Comparison of ENCODE assay signal across 14 cellular contexts in genomic region chr18:3333721-3334386, GRCh38.
A peak's percentile ranks its signal among the peaks of the same experiment; 100 is the strongest.
DNase-seq lines count a peak whose midpoint lies in the region; ATAC-seq, FAIRE-seq and TF ChIP-seq lines count a peak whose summit lies in the region.
"Had no signal": no experiment of that assay in that cellular context is flagged by ENCODE, and none has a peak within 500 bp of the region (broad histone marks: within the 10 kb centered on the region; RNA-seq: fewer than 3 reads in every experiment).

No MANE protein-coding gene starts in this region.

- H3K4me3 ChIP-seq in GM23338 = no peak overlapping the region
- no peak overlapping the region for H3K4me3 ChIP-seq in HUES64 (ENCODE audit: low read length)
- peak overlapping the region; percentile 1; the same call in 1 of the 2 replicates for H3K4me3 ChIP-seq in K562
- no peak overlapping the region for H3K4me3 ChIP-seq in trophoblast cell (ENCODE audit: low read depth, low read length)
- H3K4me3 ChIP-seq: BLaER1 had no signal

- H2AK5ac ChIP-seq in trophoblast cell (ENCODE audit: low read length) = peak overlapping the region; percentile 95

- TF ChIP-seq POLR2A in K562 (conservative IDR thresholded peaks at IDR 0.05) = no peak

- no peak overlapping the region for H3K14ac ChIP-seq in trophoblast cell (ENCODE audit: low read length)

- in situ Hi-C loops in K562 (cut with MboI) = no loop called here

- H4K20me1 ChIP-seq in GM23338 (replicated peaks; ENCODE audit: insufficient read depth) (no peaks in the 10 kb centered on the region), K562 (replicated peaks; ENCODE audit: control insufficient read depth, insufficient read depth, low read length) (no peaks in the 10 kb centered on the region)
- H4K20me1 ChIP-seq: BLaER1 had no signal

- H3K79me2 ChIP-seq in GM23338 (replicated peaks; ENCODE audit: insufficient read depth) (no peaks in the 10 kb centered on the region), K562 (ENCODE audit: control insufficient read depth, insufficient read depth, low read length) (no peaks in the 10 kb centered on the region; the same call in 2 of the 3 replicates), trophoblast cell (ENCODE audit: control insufficient read depth, insufficient read depth, low read length, poor library complexity) (no peaks in the 10 kb centered on the region)

- H2BK5ac ChIP-seq in trophoblast cell (ENCODE audit: low read depth, low read length, poor library complexity) = no peak overlapping the region

- WGBS in HUES64 = 82% methylated on average over 3 of the region's 4 CpGs
- 14% methylated on average over 4 of the region's 4 CpGs for WGBS in K562 (ENCODE audit: insufficient coverage, low coverage, missing lambda C conversion rate)
- no CpG with 5 or more reads among the region's 4 CpGs for WGBS in trophoblast cell (ENCODE audit: extremely low coverage, insufficient coverage, insufficient read length)

- no peak for TF ChIP-seq RAD21 in K562 (CRISPR knock-in tag; conservative IDR thresholded peaks at IDR 0.05 in 1 of 2, IDR thresholded peaks at IDR 0.05 in 1 of 2)

- H3F3A ChIP-seq in GM23338 (replicated peaks; ENCODE audit: low read depth) = no peaks in the 10 kb centered on the region

- H3K9ac ChIP-seq in HUES64 (ENCODE audit: low read depth, low read length) = no peak overlapping the region
- H3K9ac ChIP-seq in K562 (ENCODE audit: insufficient read depth in 1 of 2, low read depth in 2 of 2, low read length in 2 of 2) = peak overlapping the region in 1 of 2 experiments; percentile 35; a peak in 1 of 4 replicates
- H3K9ac ChIP-seq in trophoblast cell (ENCODE audit: low read length) = no peak overlapping the region
- H3K9ac ChIP-seq: BLaER1 had no signal

- no peak for DNase-seq in GM23338 (ENCODE audit: low spot score)
- DNase-seq in K562 (ENCODE audit: extremely low read depth in 1 of 4, low spot score in 3 of 4) = peak in 1 of 4 experiments; percentile 45
- DNase-seq in trophoblast cell = no peak
- no peak for DNase-seq in DMS79 (lab: John Stamatoyannopoulos, UW)
- DNase-seq in HT-29 (ENCODE audit: low spot score) = no peak
- no peak for DNase-seq in amniotic stem cell (lab: John Stamatoyannopoulos, UW)
- DNase-seq: CD8-positive, alpha-beta memory T cell; DMS53; GOT3; HCEC 1CT had no signal

- no peak overlapping the region for H3K27ac Mint-ChIP-seq in GM23338
- H3K27ac Mint-ChIP-seq: CD8-positive, alpha-beta memory T cell had no signal

- TF ChIP-seq CTCF in GM23338 (conservative IDR thresholded peaks at IDR 0.05; ENCODE audit: low read depth in 2 of 2) (no peak), K562 (IDR thresholded peaks at IDR 0.05 in 2 of 3, conservative IDR thresholded peaks at IDR 0.05 in 1 of 3; ENCODE audit: insufficient read depth in 2 of 3, low read depth in 1 of 3, low read length in 3 of 3) (no peak)

- POLR2A ChIA-PET in K562 (lab: Yijun Ruan, JAX) = interaction anchor here (0.5 to 1.0 kb wide), 5 partner anchors 11 to 52 kb away, joined by 3 read pairs; no protein-coding TSS in a partner anchor

- H4K91ac ChIP-seq in trophoblast cell (ENCODE audit: low read depth, low read length) = no peak overlapping the region

- H3K9me3 ChIP-seq in HUES64 (ENCODE audit: insufficient read depth, low read depth, low read length) = no peaks in the 10 kb centered on the region
- H3K9me3 ChIP-seq in K562 (replicated peaks; ENCODE audit: control insufficient read depth, insufficient read depth, low read depth, low read length) = no peaks in the 10 kb centered on the region
- H3K9me3 ChIP-seq in trophoblast cell (ENCODE audit: insufficient read depth, low read depth, low read length) = no peaks in the 10 kb centered on the region
- H3K9me3 ChIP-seq: BLaER1 had no signal

- peak; percentile 72 for FAIRE-seq in K562 (lab: Jason Lieb, UNC)
- FAIRE-seq: GM12891 had no signal

- H3K4ac ChIP-seq in trophoblast cell (ENCODE audit: low read depth, low read length) = no peak overlapping the region

- H3K27me3 Mint-ChIP-seq in GM23338 (ENCODE audit: insufficient read depth, low read depth, poor library complexity) = peaks cover 3% of the 10 kb centered on the region

- H3K4me2 ChIP-seq in GM23338 = no peak overlapping the region
- H3K4me2 ChIP-seq in K562 (ENCODE audit: insufficient read depth, low read length) = peak overlapping the region; percentile 61
- H3K4me2 ChIP-seq in trophoblast cell (ENCODE audit: low read length) = no peak overlapping the region
- H3K4me2 ChIP-seq: BLaER1 had no signal

- no peak overlapping the region for H4K8ac ChIP-seq in trophoblast cell (ENCODE audit: low read depth, low read length)

- TF ChIP-seq EP300 in K562 (IDR thresholded peaks at IDR 0.05; ENCODE audit: low read length) = no peak

- H3K36me3 ChIP-seq in GM23338 (ENCODE audit: insufficient read depth) = no peaks in the 10 kb centered on the region
- H3K36me3 ChIP-seq in HUES64 (ENCODE audit: insufficient read depth, low read length) = no peaks in the 10 kb centered on the region
- H3K36me3 ChIP-seq in K562 (ENCODE audit: control insufficient read depth, insufficient read depth, low read length) = no peaks in the 10 kb centered on the region
- H3K36me3 ChIP-seq in trophoblast cell (ENCODE audit: control insufficient read depth in 1 of 2, insufficient read depth in 2 of 2, low read length in 2 of 2) = no peaks in the 10 kb centered on the region
- H3K36me3 ChIP-seq: BLaER1 had no signal

- no peak overlapping the region for H2BK120ac ChIP-seq in trophoblast cell (ENCODE audit: insufficient read depth, low read length, poor library complexity)

- H3K27ac ChIP-seq in GM23338 (ENCODE audit: low read depth) (peak overlapping the region; percentile 61), HUES64 (ENCODE audit: low read depth, low read length) (peak overlapping the region; percentile 93; the same call in 1 of the 2 replicates), K562 (ENCODE audit: extremely low read depth, low read depth, low read length) (peak overlapping the region; percentile 52; the same call in 2 of the 3 replicates), trophoblast cell (ENCODE audit: low read depth, low read length) (no peak overlapping the region)
- H3K27ac ChIP-seq: 22Rv1, BLaER1 had no signal

- peaks cover 31% of the 10 kb centered on the region for H3K36me3 Mint-ChIP-seq in GM23338 (ENCODE audit: low read depth)
- H3K36me3 Mint-ChIP-seq: CD8-positive, alpha-beta memory T cell had no signal

- no peak overlapping the region for H3K18ac ChIP-seq in trophoblast cell (ENCODE audit: low read length)

- H2BK12ac ChIP-seq in trophoblast cell (ENCODE audit: low read length) = peak overlapping the region; percentile 84

- H3K4me3 Mint-ChIP-seq in GM23338 = no peak overlapping the region
- H3K4me3 Mint-ChIP-seq: CD8-positive, alpha-beta memory T cell had no signal

- H3K4me1 Mint-ChIP-seq in GM23338 = peaks cover 26% of the 10 kb centered on the region
- H3K4me1 Mint-ChIP-seq: CD8-positive, alpha-beta memory T cell had no signal

- H3K27me3 ChIP-seq in GM23338 (ENCODE audit: insufficient read depth) = no peaks in the 10 kb centered on the region
- H3K27me3 ChIP-seq in HUES64 (ENCODE audit: insufficient read depth, low read length) = no peaks in the 10 kb centered on the region
- no peaks in the 10 kb centered on the region for H3K27me3 ChIP-seq in K562 (ENCODE audit: control insufficient read depth in 2 of 2, insufficient read depth in 2 of 2, low read length in 2 of 2)
- no peaks in the 10 kb centered on the region for H3K27me3 ChIP-seq in trophoblast cell (ENCODE audit: insufficient read depth, low read length)
- H3K27me3 ChIP-seq: BLaER1 had no signal

- H3K9me2 ChIP-seq in GM23338 (ENCODE audit: insufficient read depth) = no peaks in the 10 kb centered on the region

- H2AFZ ChIP-seq in GM23338 (peak overlapping the region; percentile 44; the same call in 1 of the 2 replicates), K562 (ENCODE audit: low read depth, low read length) (peak overlapping the region; percentile 88), trophoblast cell (ENCODE audit: insufficient read depth, low read length, poor library complexity) (no peak overlapping the region)

- ATAC-seq in GM23338 (no peak), K562 (peak; percentile 63)

- H3K23ac ChIP-seq in trophoblast cell (ENCODE audit: low read length) = no peak overlapping the region

- no peak overlapping the region for H4K12ac ChIP-seq in trophoblast cell (ENCODE audit: low read depth, low read length)

- H3K9me1 ChIP-seq in K562 (ENCODE audit: control insufficient read depth, insufficient read depth, low read length) = no peaks in the 10 kb centered on the region

- H3K4me1 ChIP-seq in GM23338 (ENCODE audit: insufficient read depth) = peaks cover 17% of the 10 kb centered on the region
- H3K4me1 ChIP-seq in HUES64 (ENCODE audit: insufficient read depth, low read length) = peaks cover 12% of the 10 kb centered on the region
- no peaks in the 10 kb centered on the region; a peak in 2 of 5 replicates for H3K4me1 ChIP-seq in K562 (replicated peaks in 1 of 2; ENCODE audit: control insufficient read depth in 2 of 2, insufficient read depth in 2 of 2, low read length in 2 of 2)
- H3K4me1 ChIP-seq in trophoblast cell (ENCODE audit: control insufficient read depth in 1 of 2, insufficient read depth in 2 of 2, low read length in 2 of 2) = peaks cover 15 to 21% of the 10 kb centered on the region in 2 experiments
- H3K4me1 ChIP-seq: BLaER1 had no signal

- peaks cover 17% of the 10 kb centered on the region for H3K79me1 ChIP-seq in trophoblast cell (ENCODE audit: low read length)

- H3K9me3 Mint-ChIP-seq in GM23338 = peaks cover 24% of the 10 kb centered on the region
- H3K9me3 Mint-ChIP-seq: CD8-positive, alpha-beta memory T cell had no signal

- CTCF ChIA-PET in K562 (lab: Yijun Ruan, JAX; ENCODE audit: low intra/inter-chr PET ratio) = no interaction called here

- no TSS peak for BruUV-seq in K562 (replicated peaks; lab: Mats Ljungman, UMichigan)

- intact Hi-C loops in K562 (cut with micrococcal nuclease) = no loop called here

TF ChIP-seq in GM23338, 12 proteins besides CTCF, POLR2A, EP300 and RAD21 (continues in another document):
- TF ChIP-seq NANOG (IDR thresholded peaks at IDR 0.05; ENCODE audit: borderline replicate concordance) = no peak
- TF ChIP-seq EZH2phosphoT487 (IDR thresholded peaks at IDR 0.05; ENCODE audit: unreplicated experiment) = no peak
- no peak for TF ChIP-seq POLR2AphosphoS5 (IDR thresholded peaks at IDR 0.05; ENCODE audit: low read depth)
- TF ChIP-seq CREB1 (CRISPR knock-in tag; IDR thresholded peaks at IDR 0.05; ENCODE audit: low read depth) = no peak

TF ChIP-seq in K562, 482 proteins besides CTCF, POLR2A, EP300 and RAD21 (continues in another document):
- TF ChIP-seq ZNF77 (CRISPR knock-in tag; IDR thresholded peaks at IDR 0.05) = no peak
- no peak for TF ChIP-seq ETV1 (tag; conservative IDR thresholded peaks at IDR 0.05; ENCODE audit: low read depth)
- TF ChIP-seq ZNF778 (CRISPR knock-in tag; IDR thresholded peaks at IDR 0.05) = no peak
- TF ChIP-seq ZNF232 (CRISPR knock-in tag; IDR thresholded peaks at IDR 0.05) = no peak
